In the genomic region with DNA sequence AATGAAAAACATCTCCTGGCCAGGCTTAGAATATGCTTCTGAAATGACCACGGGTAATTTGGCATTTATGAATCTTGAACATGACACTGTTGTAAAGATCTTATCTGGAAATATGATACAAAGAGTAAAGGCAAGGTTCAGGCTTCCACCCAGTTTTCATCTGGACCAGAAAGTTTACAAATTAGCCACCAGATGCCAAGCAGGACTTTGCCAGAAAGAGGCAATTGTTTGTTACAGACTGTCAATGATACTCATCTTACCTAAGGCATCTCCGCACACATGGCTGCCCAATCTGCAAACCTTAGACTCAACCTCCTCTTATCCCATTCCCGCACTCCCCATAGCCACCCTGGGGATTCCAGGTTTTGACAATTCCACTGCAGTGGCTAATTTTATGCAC, we compare ENCODE assay signal across 25 cellular contexts.
"Had no signal": no experiment of that assay in that cellular context is flagged by ENCODE, and none has a peak within 500 bp of the region (broad histone marks: within the 10 kb centered on the region; RNA-seq: fewer than 3 reads in every experiment).

No MANE protein-coding gene starts in this region.

- H3K4me3 ChIP-seq: neural progenitor cell, ovary, psoas muscle, right lobe of liver, sigmoid colon, stomach, thoracic aorta, thyroid gland, tibial nerve, upper lobe of left lung, vagina had no signal

- H2AFZ ChIP-seq: neural progenitor cell, parathyroid adenoma had no signal

- H3K79me2 ChIP-seq: parathyroid adenoma had no signal

- H3K4me1 ChIP-seq: neural progenitor cell, parathyroid adenoma, psoas muscle, right lobe of liver, thyroid gland, tibial nerve, upper lobe of left lung, vagina had no signal

- H3K36me3 ChIP-seq: neural progenitor cell, ovary, right lobe of liver, sigmoid colon, stomach, thoracic aorta, thyroid gland, tibial nerve, upper lobe of left lung, vagina had no signal

- H3K27ac ChIP-seq: neural progenitor cell, ovary, parathyroid adenoma, psoas muscle, right lobe of liver, sigmoid colon, stomach, thoracic aorta, thyroid gland, tibial nerve, upper lobe of left lung, vagina had no signal

- DNase-seq: occipital lobe; ovary; posterior cingulate gyrus; psoas muscle; right cardiac atrium; right lobe of liver; sigmoid colon; small intestine; stimulated activated CD4-positive, alpha-beta T cell treated with anti-CD3 and anti-CD28 coated beads, Interleukin-15, amount 100 ng/mL, for 24 hours; stimulated activated CD4-positive, alpha-beta T cell treated with anti-CD3 and anti-CD28 coated beads, Interleukin-2, amount 100 ng/mL, for 24 hours; stimulated activated CD4-positive, alpha-beta T cell treated with anti-CD3 and anti-CD28 coated beads, Interleukin-2, amount 100 ng/mL, for 48 hours; stimulated activated CD4-positive, alpha-beta T cell treated with anti-CD3 and anti-CD28 coated beads, Interleukin-4, amount 100 ng/mL, for 24 hours; stimulated activated naive B cell treated with anti-CD40 and anti-IgM and Interleukin-4, amounts not matched to agents 10 μg/mL and 1 μg/mL and 100 μg/mL, for 72 hours; stimulated activated naive CD4-positive, alpha-beta T cell treated with Interleukin-2 at 50 U/mL for 16 hours; stomach; thyroid gland; trophoblast cell; upper lobe of left lung had no signal

- H3K27me3 ChIP-seq: neural progenitor cell, ovary, right lobe of liver, thyroid gland, tibial nerve, upper lobe of left lung, vagina had no signal

- FAIRE-seq: small intestine, urothelium cell line had no signal

- H3K9me3 ChIP-seq: ovary, psoas muscle, right lobe of liver, stomach, thoracic aorta, thyroid gland, tibial nerve, upper lobe of left lung, vagina had no signal

- H3K4me2 ChIP-seq: neural progenitor cell had no signal

- H3K9ac ChIP-seq: neural progenitor cell, parathyroid adenoma had no signal

- ATAC-seq: psoas muscle; right cardiac atrium; right lobe of liver; stimulated activated effector memory CD8-positive, alpha-beta T cell treated with anti-CD3 and anti-CD28 coated beads, Interleukin-12 subunit alpha, Interleukin-12 subunit beta, amount 100 ng/mL, for 72 hours; stimulated activated naive B cell treated with anti-CD40 and anti-IgM and Interleukin-4, amounts not matched to agents 10 μg/mL and 1 μg/mL and 100 μg/mL, for 72 hours had no signal
